8 cellular contexts compared by ENCODE assay signal in the genomic region with DNA sequence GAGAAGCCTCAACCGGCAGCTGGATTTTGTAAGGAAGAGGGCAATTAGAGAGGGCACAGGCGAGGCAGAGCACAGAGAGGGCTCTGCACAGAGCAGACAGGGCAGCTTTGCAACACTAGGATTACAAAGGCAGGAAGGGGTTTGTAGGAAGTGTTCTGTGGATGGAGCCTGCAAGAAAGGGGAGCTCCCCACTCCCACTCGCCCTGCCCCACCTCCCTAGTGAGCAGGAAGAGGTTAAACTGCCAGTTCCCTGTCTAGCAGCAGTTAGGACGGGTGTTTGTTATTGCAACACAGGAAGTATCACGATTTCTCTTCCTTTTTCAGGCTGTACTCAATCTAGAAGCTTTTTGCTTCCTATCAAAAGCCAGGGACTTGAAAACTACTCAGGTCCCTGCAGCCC.
DNase-seq lines count a peak whose midpoint lies in the region; ATAC-seq, FAIRE-seq and TF ChIP-seq lines count a peak whose summit lies in the region.

No MANE protein-coding gene starts in this region.

- no peaks in the 10 kb centered on the region for H3K9me3 Mint-ChIP-seq in IgD-negative memory B cell
- no peaks in the 10 kb centered on the region for H3K9me3 Mint-ChIP-seq in activated T-cell treated with anti-CD3 and anti-CD28 coated beads, Interleukin-2, amount 50 U/mL, for 24 hours

- TF ChIP-seq POLR2A in suprapubic skin (IDR thresholded peaks at IDR 0.05): no peak

- H3K4me3 ChIP-seq in kidney (ENCODE audit: low read length in 2 of 2) (peak overlapping the region in 1 of 2 donors; percentile 9), suprapubic skin (no peak overlapping the region)

- no peak overlapping the region for H3K9ac ChIP-seq in kidney (ENCODE audit: low read length in 2 of 2)

- H3K4me3 Mint-ChIP-seq in IgD-negative memory B cell: peak overlapping the region; percentile 27 to 82 (median 76)
- H3K4me3 Mint-ChIP-seq in activated T-cell treated with anti-CD3 and anti-CD28 coated beads, Interleukin-2, amount 50 U/mL, for 24 hours: peak overlapping the region; percentile 72

- peak; percentile 65 for DNase-seq in activated T-cell treated with anti-CD3 and anti-CD28 coated beads, Interleukin-2, amount 50 U/mL, for 24 hours
- peak; percentile 75 for DNase-seq in kidney
- DNase-seq in stimulated activated naive CD4-positive, alpha-beta T cell treated with Interleukin-2 at 50 U/mL for 16 hours (lab: John Stamatoyannopoulos, UW): peak; percentile 27
- no peak for DNase-seq in suprapubic skin (ENCODE audit: low spot score in 2 of 2)

- H3K4me1 Mint-ChIP-seq in IgD-negative memory B cell: peaks cover 17 to 25% (median 24%) of the 10 kb centered on the region in 3 donors
- H3K4me1 Mint-ChIP-seq in activated T-cell treated with anti-CD3 and anti-CD28 coated beads, Interleukin-2, amount 50 U/mL, for 24 hours (ENCODE audit: low read depth): peaks cover 89% of the 10 kb centered on the region

- TF ChIP-seq EP300 in suprapubic skin (IDR thresholded peaks at IDR 0.05): no peak

- FAIRE-seq in kidney (lab: Jason Lieb, UNC): no peak

- no peaks in the 10 kb centered on the region for H3K36me3 Mint-ChIP-seq in IgD-negative memory B cell
- peaks cover 11% of the 10 kb centered on the region for H3K36me3 Mint-ChIP-seq in activated T-cell treated with anti-CD3 and anti-CD28 coated beads, Interleukin-2, amount 50 U/mL, for 24 hours (ENCODE audit: low read depth)

- H3K4me1 ChIP-seq in kidney (ENCODE audit: control insufficient read depth in 1 of 2, insufficient read depth in 1 of 2, low read depth in 1 of 2, low read length in 2 of 2) (peaks cover 0 to 13% of the 10 kb centered on the region in 2 donors), suprapubic skin (peaks cover 23% of the 10 kb centered on the region)

- peak overlapping the region in 1 of 3 donors; percentile 50 for H3K27ac Mint-ChIP-seq in IgD-negative memory B cell
- H3K27ac Mint-ChIP-seq in activated T-cell treated with anti-CD3 and anti-CD28 coated beads, Interleukin-2, amount 50 U/mL, for 24 hours: peak overlapping the region; percentile 87

- no peaks in the 10 kb centered on the region for H3K9me3 ChIP-seq in kidney (ENCODE audit: control insufficient read depth in 1 of 2, low read length in 2 of 2)
- no peaks in the 10 kb centered on the region for H3K9me3 ChIP-seq in suprapubic skin

- 25% methylated on average over 5 of the region's 5 CpGs for WGBS in suprapubic skin

- H3K36me3 ChIP-seq in kidney (ENCODE audit: control insufficient read depth in 1 of 2, insufficient read depth in 2 of 2, low read length in 2 of 2) (no peaks in the 10 kb centered on the region), suprapubic skin (no peaks in the 10 kb centered on the region)

- peak; percentile 78 for ATAC-seq in GM18511 (IDR thresholded peaks at IDR 0.05; ENCODE audit: unreplicated experiment)
- ATAC-seq in GM21423 (IDR thresholded peaks at IDR 0.05; ENCODE audit: unreplicated experiment): no peak
- ATAC-seq in HG02884 (IDR thresholded peaks at IDR 0.05; ENCODE audit: unreplicated experiment): no peak

- TF ChIP-seq CTCF in kidney (IDR thresholded peaks at IDR 0.05; ENCODE audit: borderline replicate concordance, extremely low read depth, insufficient read depth) (no peak), suprapubic skin (IDR thresholded peaks at IDR 0.05) (no peak)

- intact Hi-C loops in kidney (cut with DNase I): no loop called here

- H3K27me3 Mint-ChIP-seq in IgD-negative memory B cell: no peaks in the 10 kb centered on the region
- H3K27me3 Mint-ChIP-seq in activated T-cell treated with anti-CD3 and anti-CD28 coated beads, Interleukin-2, amount 50 U/mL, for 24 hours: no peaks in the 10 kb centered on the region

- H3K27ac ChIP-seq in kidney (ENCODE audit: low read depth in 2 of 2, low read length in 2 of 2) (no peak overlapping the region), suprapubic skin (no peak overlapping the region)

- no peaks in the 10 kb centered on the region for H3K27me3 ChIP-seq in suprapubic skin

Comparison
In these comparisons a context has a peak if more than half of its experiments do, and no peak if none do; other contexts are left out.
1. DNase-seq: peak in activated T-cell treated with anti-CD3 and anti-CD28 coated beads, Interleukin-2, amount 50 U/mL, for 24 hours (single experiment), kidney (single experiment) and stimulated activated naive CD4-positive, alpha-beta T cell treated with Interleukin-2 at 50 U/mL for 16 hours (single experiment); none in suprapubic skin (0 of 2).